17 cellular contexts compared by ENCODE assay signal in the genomic region with DNA sequence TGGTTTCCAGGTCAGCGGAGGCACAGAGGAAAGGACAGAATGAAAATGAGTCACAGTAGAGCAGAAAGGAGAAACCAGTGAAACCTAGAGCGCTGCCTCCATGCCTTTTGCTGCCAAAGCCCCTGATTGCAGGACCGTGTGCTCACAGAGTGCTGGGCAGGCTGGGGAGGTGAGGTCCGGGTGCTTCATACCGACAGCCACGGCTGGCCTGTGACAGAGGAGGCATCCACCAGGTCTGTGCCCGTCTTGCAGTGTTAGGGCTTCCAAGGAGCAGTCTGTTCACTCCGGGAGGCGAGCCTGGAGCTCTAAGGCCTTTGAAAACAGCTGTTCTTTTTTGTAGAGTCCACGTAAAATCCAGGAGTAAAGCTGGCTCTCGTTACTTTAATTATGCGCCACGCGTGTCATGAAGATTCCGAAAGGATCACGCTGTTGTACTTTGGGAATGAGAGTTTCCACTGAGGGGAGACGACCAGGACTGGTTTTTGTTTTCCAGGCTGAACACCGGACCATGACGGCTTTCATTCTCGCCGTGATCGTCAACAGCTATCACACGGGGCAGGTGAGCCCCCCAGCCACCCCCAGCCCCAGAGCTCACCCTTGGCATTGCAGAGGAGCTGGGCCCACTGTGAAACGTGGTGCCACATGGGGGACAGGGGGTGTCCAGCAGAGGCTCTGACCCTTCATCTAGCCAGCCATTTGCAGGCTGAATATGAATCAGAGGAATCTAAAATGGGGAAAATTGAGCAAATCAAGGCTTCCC.
"Had no signal": no experiment of that assay in that cellular context is flagged by ENCODE, and none has a peak within 500 bp of the region (broad histone marks: within the 10 kb centered on the region; RNA-seq: fewer than 3 reads in every experiment).

No MANE protein-coding gene starts in this region.

- H3K27me3 ChIP-seq: gastrocnemius medialis, testis, upper lobe of right lung had no signal

- H3K4me3 ChIP-seq: gastrocnemius medialis, lung, prostate gland, testis, upper lobe of right lung had no signal

- H3K9me3 ChIP-seq: gastrocnemius medialis, prostate gland, testis, upper lobe of right lung had no signal

- DNase-seq: activated CD4-positive, alpha-beta T cell treated with anti-CD3 and anti-CD28 coated beads, Interleukin-2, amount 50 U/mL, for 48 hours; activated CD8-positive, alpha-beta memory T cell treated with anti-CD3 and anti-CD28 coated beads, Interleukin-2, amount 50 U/mL, for 48 hours; activated naive CD4-positive, alpha-beta T cell treated with anti-CD3 and anti-CD28 coated beads for 36 hours; central memory CD4-positive, alpha-beta T cell; cortex of kidney; effector CD8-positive, alpha-beta T cell; naive thymus-derived CD4-positive, alpha-beta T cell; nucleus accumbens; stimulated activated CD4-positive, alpha-beta T cell treated with anti-CD3 and anti-CD28 coated beads, Interleukin-2, amount 100 ng/mL, for 48 hours; stimulated activated CD8-positive, alpha-beta memory T cell treated with anti-CD3 and anti-CD28 coated beads, Interleukin-4, amount 100 ng/mL, for 48 hours; stimulated activated naive CD8-positive, alpha-beta T cell treated with anti-CD3 and anti-CD28 coated beads, Interleukin-15, amount 100 ng/mL, for 72 hours; testis; upper lobe of right lung had no signal

- ATAC-seq: activated CD4-positive, CD25-positive, alpha-beta regulatory T cell treated with anti-CD3 and anti-CD28 coated beads, Interleukin-2, amount 50 U/mL, for 24 hours; gastrocnemius medialis; naive thymus-derived CD4-positive, alpha-beta T cell; stimulated activated naive CD8-positive, alpha-beta T cell treated with anti-CD3 and anti-CD28 coated beads, Interleukin-15, amount 100 ng/mL, for 72 hours; upper lobe of right lung had no signal

- H3K27ac ChIP-seq: gastrocnemius medialis, prostate gland, testis, upper lobe of right lung had no signal

- H3K4me1 ChIP-seq: prostate gland, testis, upper lobe of right lung had no signal
